1 cellular context compared by ENCODE assay signal in the genomic region with DNA sequence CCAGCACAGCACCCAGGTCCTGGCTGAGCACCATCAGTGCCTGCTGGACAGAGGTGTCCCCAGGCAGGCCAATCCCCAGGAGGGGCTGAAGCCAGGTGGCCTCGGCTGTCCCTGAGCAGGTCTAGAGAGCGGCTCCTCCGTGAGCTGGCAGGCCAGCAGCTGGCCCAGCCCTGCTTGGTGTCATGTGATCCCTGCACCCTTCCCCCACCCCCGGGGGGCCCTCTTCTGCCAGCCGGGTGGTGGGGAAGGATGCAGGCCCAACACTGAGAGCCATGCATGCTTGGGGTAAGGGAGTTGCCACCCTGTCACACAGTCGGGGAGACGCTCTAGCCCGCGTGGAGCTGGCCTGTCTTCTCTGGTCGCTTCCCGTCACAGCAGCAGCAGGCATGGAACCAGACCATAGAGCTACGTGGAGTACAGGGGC.
TF ChIP-seq lines count a peak whose summit lies in the region.

No MANE protein-coding gene starts in this region.

TF ChIP-seq in SK-N-SH treated with all-trans-retinoic acid at 6 μM for 48 hours, 23 proteins besides CTCF, POLR2A, EP300 and RAD21 (continued from another document):
- TF ChIP-seq, protein P1, sequence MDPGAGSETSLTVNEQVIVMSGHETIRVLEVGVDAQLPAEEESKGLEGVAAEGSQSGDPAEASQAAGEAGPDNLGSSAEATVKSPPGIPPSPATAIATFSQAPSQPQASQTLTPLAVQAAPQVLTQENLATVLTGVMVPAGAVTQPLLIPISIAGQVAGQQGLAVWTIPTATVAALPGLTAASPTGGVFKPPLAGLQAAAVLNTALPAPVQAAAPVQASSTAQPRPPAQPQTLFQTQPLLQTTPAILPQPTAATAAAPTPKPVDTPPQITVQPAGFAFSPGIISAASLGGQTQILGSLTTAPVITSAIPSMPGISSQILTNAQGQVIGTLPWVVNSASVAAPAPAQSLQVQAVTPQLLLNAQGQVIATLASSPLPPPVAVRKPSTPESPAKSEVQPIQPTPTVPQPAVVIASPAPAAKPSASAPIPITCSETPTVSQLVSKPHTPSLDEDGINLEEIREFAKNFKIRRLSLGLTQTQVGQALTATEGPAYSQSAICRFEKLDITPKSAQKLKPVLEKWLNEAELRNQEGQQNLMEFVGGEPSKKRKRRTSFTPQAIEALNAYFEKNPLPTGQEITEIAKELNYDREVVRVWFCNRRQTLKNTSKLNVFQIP (CRISPR knock-in tag; IDR thresholded peaks at IDR 0.05; ENCODE audit: borderline replicate concordance, low read depth), result no peak
- TF ChIP-seq ZNF70 (CRISPR knock-in tag; IDR thresholded peaks at IDR 0.05), result no peak
